Comparison of ENCODE assay signal across 10 cellular contexts in the genomic region with DNA sequence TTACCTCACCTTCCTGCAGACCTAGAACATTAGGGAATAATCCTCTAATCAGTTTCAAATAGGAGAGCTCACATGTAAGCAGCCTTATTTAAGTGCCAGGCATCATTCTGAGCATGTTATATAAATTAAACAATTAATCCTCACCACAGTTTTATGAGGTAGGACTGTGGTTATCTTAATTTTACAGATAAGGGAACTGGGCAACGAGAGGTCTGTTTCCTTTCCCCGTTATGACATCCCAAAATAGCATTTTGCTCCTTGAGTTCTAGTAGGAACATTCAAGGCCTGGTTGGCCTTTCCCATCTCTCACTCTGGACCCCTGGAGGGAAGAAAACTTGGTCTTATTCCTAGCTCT. TPM values are rescaled to one million over a fixed set of nuclear protein-coding genes. Genes with fewer than 3 reads are reported as not detected.
DNase-seq lines count a peak whose midpoint lies in the region; ATAC-seq and FAIRE-seq lines count a peak whose summit lies in the region.
"Had no signal": no experiment of that assay in that cellular context is flagged by ENCODE, and none has a peak within 500 bp of the region (broad histone marks: within the 10 kb centered on the region; RNA-seq: fewer than 3 reads in every experiment).

No MANE protein-coding gene starts in this region.

- H3K9me3 ChIP-seq in muscle layer of colon (ENCODE audit: low read length), result no peaks in the 10 kb centered on the region

- H3K9ac ChIP-seq in muscle layer of colon (ENCODE audit: low read length), result peak overlapping the region; percentile 51

- H3K4me3 Mint-ChIP-seq in activated naive CD8-positive, alpha-beta T cell treated with anti-CD3 and anti-CD28 coated beads, Interleukin-2, amount 50 U/mL, for 24 hours, result peak overlapping the region; percentile 76

- H3K27me3 Mint-ChIP-seq in activated naive CD8-positive, alpha-beta T cell treated with anti-CD3 and anti-CD28 coated beads, Interleukin-2, amount 50 U/mL, for 24 hours, result no peaks in the 10 kb centered on the region

- H3K27ac ChIP-seq in ACC112 (ENCODE audit: low read depth, low read length) (no peak overlapping the region), muscle layer of colon (ENCODE audit: low read depth, low read length) (peak overlapping the region; percentile 59)

- H3K4me1 ChIP-seq in ACC112 (ENCODE audit: control insufficient read depth, insufficient read depth, low read length, unreplicated experiment) (peaks cover 11% of the 10 kb centered on the region), muscle layer of colon (ENCODE audit: insufficient read depth, low read length) (peaks cover 19% of the 10 kb centered on the region)

- H3K27ac Mint-ChIP-seq in activated naive CD8-positive, alpha-beta T cell treated with anti-CD3 and anti-CD28 coated beads, Interleukin-2, amount 50 U/mL, for 24 hours, result peak overlapping the region; percentile 91

- no peaks in the 10 kb centered on the region for H3K36me3 Mint-ChIP-seq in activated naive CD8-positive, alpha-beta T cell treated with anti-CD3 and anti-CD28 coated beads, Interleukin-2, amount 50 U/mL, for 24 hours (ENCODE audit: low read depth)

- H3K4me1 Mint-ChIP-seq in activated naive CD8-positive, alpha-beta T cell treated with anti-CD3 and anti-CD28 coated beads, Interleukin-2, amount 50 U/mL, for 24 hours, result peaks cover 45% of the 10 kb centered on the region

- no peaks in the 10 kb centered on the region for H3K9me3 Mint-ChIP-seq in activated naive CD8-positive, alpha-beta T cell treated with anti-CD3 and anti-CD28 coated beads, Interleukin-2, amount 50 U/mL, for 24 hours

- H3K36me3 ChIP-seq in ACC112 (ENCODE audit: insufficient read depth, low read length), result no peaks in the 10 kb centered on the region
- H3K36me3 ChIP-seq in muscle layer of colon (ENCODE audit: insufficient read depth, low read length), result no peaks in the 10 kb centered on the region

- DNase-seq in activated naive CD8-positive, alpha-beta T cell treated with anti-CD3 and anti-CD28 coated beads, Interleukin-2, amount 50 U/mL, for 24 hours, result no peak
- DNase-seq in H4 (ENCODE audit: low spot score) (no peak), middle frontal gyrus (ENCODE audit: extremely low spot score, low spot score) (no peak), GM19239 (ENCODE audit: insufficient read length, low spot score) (no peak)

- FAIRE-seq in GM19239 (lab: Jason Lieb, UNC), result no peak

- peak overlapping the region; percentile 53; the same call in 1 of the 2 replicates for H3K4me3 ChIP-seq in ACC112 (ENCODE audit: low read depth, low read length)
- H3K4me3 ChIP-seq in muscle layer of colon (ENCODE audit: low read depth in 1 of 2, low read length in 2 of 2), result peak overlapping the region in 1 of 2 donors; percentile 51

- H3K79me2 ChIP-seq in ACC112 (ENCODE audit: control insufficient read depth, insufficient read depth, low read length, unreplicated experiment), result no peaks in the 10 kb centered on the region

- peak overlapping the region; percentile 19 for H2AFZ ChIP-seq in ACC112 (ENCODE audit: low read length, unreplicated experiment)

- H3K27me3 ChIP-seq in ACC112 (ENCODE audit: insufficient read depth, low read length) (no peaks in the 10 kb centered on the region), muscle layer of colon (ENCODE audit: control insufficient read depth in 1 of 2, insufficient read depth in 2 of 2, low read length in 2 of 2) (no peaks in the 10 kb centered on the region)

- ATAC-seq in GM21529 (IDR thresholded peaks at IDR 0.05; ENCODE audit: unreplicated experiment) (peak; percentile 1), GM21515 (IDR thresholded peaks at IDR 0.05; ENCODE audit: unreplicated experiment) (no peak)
- no peak for ATAC-seq in activated naive CD8-positive, alpha-beta T cell treated with anti-CD3 and anti-CD28 coated beads, Interleukin-2, amount 50 U/mL, for 24 hours

RNA-seq across cellular contexts. Expression of a gene that starts 19.1 kb away (rescaled TPM):
- total RNA-seq in H4 (2014; rRNA removed; shearing (Covaris generic)), result not detected in 2 replicates
- total RNA-seq: glomerular endothelial cell, myocyte had no signal

RNA-seq across cellular contexts. Expression of a gene that starts 44.8 kb away (rescaled TPM):
- total RNA-seq in H4 (2014; rRNA removed; shearing (Covaris generic)), result not detected in 2 replicates
- total RNA-seq: glomerular endothelial cell, myocyte had no signal
